8 cellular contexts compared by ENCODE assay signal in the genomic region with DNA sequence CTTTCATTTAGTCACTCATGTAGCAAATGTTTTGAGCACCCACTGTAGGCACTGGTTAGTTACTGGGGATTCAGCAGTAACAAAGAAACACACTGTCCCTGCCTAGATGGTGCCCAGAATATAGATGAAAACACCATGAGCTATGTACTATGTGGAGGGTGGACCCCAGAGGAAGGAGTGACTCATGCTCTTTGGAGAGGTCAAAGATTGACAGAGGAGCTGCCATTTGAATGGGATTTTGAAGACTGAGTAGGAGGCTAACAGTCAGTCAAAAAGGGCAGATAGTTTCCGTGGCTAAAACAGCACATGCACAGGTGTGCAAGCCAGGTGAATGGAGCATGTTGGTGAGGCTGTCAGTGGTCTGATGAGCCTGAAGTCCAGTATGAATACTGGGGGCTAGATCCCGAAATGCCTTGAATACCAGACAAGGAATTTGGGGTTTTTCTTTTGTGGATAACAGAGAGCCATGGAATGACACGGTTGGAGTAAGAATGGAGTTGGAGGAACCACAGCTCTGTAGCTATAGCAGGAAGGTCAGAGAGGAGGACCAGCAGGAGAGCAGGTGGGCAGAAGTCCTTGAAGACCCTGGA. TPM values are rescaled to one million over a fixed set of nuclear protein-coding genes. Genes with fewer than 3 reads are reported as not detected.
DNase-seq lines count a peak whose midpoint lies in the region; ATAC-seq and TF ChIP-seq lines count a peak whose summit lies in the region.

No MANE protein-coding gene starts in this region.

- peak overlapping the region; percentile 8 for H3K4me2 ChIP-seq in GM23248 (ENCODE audit: unreplicated experiment)

- intact Hi-C loops in esophagus muscularis mucosa (cut with DNase I) = no loop called here
- intact Hi-C loops in Right ventricle myocardium inferior (cut with DNase I) = no loop called here

- 70% methylated on average over 3 of the region's 3 CpGs for WGBS in GM23248 (ENCODE audit: low coverage in 1 of 2, low lambda C conversion rate in 2 of 2, missing lambda C conversion rate in 2 of 2), 2 experiments
- 76% methylated on average over 3 of the region's 3 CpGs for WGBS in esophagus muscularis mucosa
- WGBS in gastroesophageal sphincter (ENCODE audit: low coverage in 1 of 2), 2 donors = 61 to 65% methylated on average over 3 of the region's 3 CpGs

- H3F3A ChIP-seq in GM23248 (ENCODE audit: insufficient read depth) = peaks cover 13% of the 10 kb centered on the region; the same call in 1 of the 2 replicates

- no peaks in the 10 kb centered on the region for H3K27me3 ChIP-seq in GM23248 (replicated peaks; ENCODE audit: insufficient read depth)
- peaks cover 0 to 46% (median 0%) of the 10 kb centered on the region in 4 donors for H3K27me3 ChIP-seq in esophagus muscularis mucosa
- peaks cover 45% of the 10 kb centered on the region for H3K27me3 ChIP-seq in gastroesophageal sphincter

- TF ChIP-seq POLR2A in esophagus muscularis mucosa (IDR thresholded peaks at IDR 0.05; ENCODE audit: low read depth) = no peak
- TF ChIP-seq POLR2A in gastroesophageal sphincter (IDR thresholded peaks at IDR 0.05) = no peak

- peak; percentile 71 for DNase-seq in GM12865 (ENCODE audit: low read depth)
- DNase-seq in GM23248 = peak; percentile 82
- DNase-seq in SK-MEL-5 (ENCODE audit: low read depth, low spot score) = peak; percentile 49
- DNase-seq in esophagus muscularis mucosa (ENCODE audit: extremely low spot score) = peak; percentile 42
- no peak for DNase-seq in Right ventricle myocardium inferior (ENCODE audit: missing footprints)
- no peak for DNase-seq in SKM-1 treated with dmso at 0.1 percent for 144 hours (lab: John Stamatoyannopoulos, UW; ENCODE audit: unreplicated experiment)
- no peak for DNase-seq in T1000 (lab: John Stamatoyannopoulos, UW)

- H3K9me3 ChIP-seq in GM23248 (ENCODE audit: low read depth) (no peaks in the 10 kb centered on the region), esophagus muscularis mucosa (peaks cover 0 to 12% (median 0%) of the 10 kb centered on the region in 4 donors), gastroesophageal sphincter (peaks cover 0 to 18% (median 0%) of the 10 kb centered on the region in 3 donors)

- no peaks in the 10 kb centered on the region for H3K9me2 ChIP-seq in GM23248 (ENCODE audit: insufficient read depth)

- in situ Hi-C loops in GM23248 (cut with MboI) = no loop called here
- in situ Hi-C loops in SK-MEL-5 (cut with HindIII; ENCODE audit: low pct_unique_long_range_greater_than_20kb, low sequenced_read_pairs) = no loop called here

- peak overlapping the region; percentile 47 for H2AFZ ChIP-seq in GM23248

- H3K27ac ChIP-seq in GM23248 = peak overlapping the region; percentile 78
- H3K27ac ChIP-seq in esophagus muscularis mucosa (replicated peaks in 1 of 4) = no peak overlapping the region
- no peak overlapping the region for H3K27ac ChIP-seq in gastroesophageal sphincter

- peak overlapping the region; percentile 47 for H3K4me3 ChIP-seq in GM12865 (ENCODE audit: low read depth, low read length)
- no peak overlapping the region for H3K4me3 ChIP-seq in GM23248
- H3K4me3 ChIP-seq in esophagus muscularis mucosa = no peak overlapping the region
- no peak overlapping the region for H3K4me3 ChIP-seq in gastroesophageal sphincter

- TF ChIP-seq EP300 in esophagus muscularis mucosa (IDR thresholded peaks at IDR 0.05) (no peak), gastroesophageal sphincter (IDR thresholded peaks at IDR 0.05) (no peak)

- H3K4me1 ChIP-seq in GM23248 (ENCODE audit: insufficient read depth) (peaks cover 14% of the 10 kb centered on the region), esophagus muscularis mucosa (peaks cover 0 to 1% (median 0%) of the 10 kb centered on the region in 4 donors), gastroesophageal sphincter (no peaks in the 10 kb centered on the region)

- TF ChIP-seq CTCF in GM12865 (IDR thresholded peaks at IDR 0.05; ENCODE audit: insufficient read depth, low read depth, low read length, missing control alignments) (no peak), esophagus muscularis mucosa (IDR thresholded peaks at IDR 0.05) (no peak), gastroesophageal sphincter (IDR thresholded peaks at IDR 0.05) (no peak)

- peak overlapping the region; percentile 12; the same call in 1 of the 2 replicates for H3K9ac ChIP-seq in GM23248

- H3K79me2 ChIP-seq in GM23248 (ENCODE audit: insufficient read depth) = no peaks in the 10 kb centered on the region

- H4K20me1 ChIP-seq in GM23248 (ENCODE audit: insufficient read depth) = no peaks in the 10 kb centered on the region

- no peaks in the 10 kb centered on the region for H3K36me3 ChIP-seq in GM23248 (ENCODE audit: low read depth)
- H3K36me3 ChIP-seq in esophagus muscularis mucosa = no peaks in the 10 kb centered on the region
- H3K36me3 ChIP-seq in gastroesophageal sphincter = no peaks in the 10 kb centered on the region

- ATAC-seq in Right ventricle myocardium inferior = no peak
- no peak for ATAC-seq in gastroesophageal sphincter

RNA-seq across cellular contexts. Expression of gene IL21R, which starts 6.1 kb away (rescaled TPM):
- total RNA-seq in GM23248 (2014; rRNA removed; shearing (Covaris generic)) = 0.76 and 1.5 TPM in 2 replicates
- 0.90 and 1.2 TPM in 2 replicates for polyA plus RNA-seq in GM23248 (2016; fragmentation: Nextera tagmentation; extraction: Ambion mirVana)
- 0.29 and 0.61 TPM in 2 replicates for total RNA-seq in SK-MEL-5 (2014; rRNA removed; shearing (Covaris generic))
- polyA plus RNA-seq in SK-MEL-5 (2015; cell fraction: cytosol; rRNA removed) = 0.49 and 1.1 TPM in 2 replicates
- polyA plus RNA-seq in SK-MEL-5 (2015; cell fraction: nucleus; rRNA removed) = 0.05 TPM in 1 of 2 replicates, not detected in the other
- under 1 TPM in 3 of 4 donors, not detected in 1; under 0.01 to 0.50 (median 0.17) TPM for total RNA-seq in esophagus muscularis mucosa
- total RNA-seq in Right ventricle myocardium inferior = 0.14 TPM
- total RNA-seq in gastroesophageal sphincter = under 1 TPM in 3 of 4 donors, not detected in 1; 0.23 to 0.40 (median 0.25) TPM

Comparison
In these comparisons a context has a peak if more than half of its experiments do, and no peak if none do; other contexts are left out.
1. DNase-seq: peak in GM12865 (single experiment), GM23248 (single experiment), SK-MEL-5 (single experiment) and esophagus muscularis mucosa (single experiment); none in Right ventricle myocardium inferior (single experiment), SKM-1 treated with dmso at 0.1 percent for 144 hours (single experiment) and T1000 (single experiment).